Comparison of ENCODE assay signal across 8 cellular contexts in genomic region chr6:2764610-2765165, GRCh38. TPM values are rescaled to one million over a fixed set of nuclear protein-coding genes. Genes with fewer than 3 reads are reported as not detected.
DNase-seq lines count a peak whose midpoint lies in the region; ATAC-seq and TF ChIP-seq lines count a peak whose summit lies in the region.

No MANE protein-coding gene starts in this region.

- peak overlapping the region; percentile 93 to 96 for H3K4me3 Mint-ChIP-seq in activated T-cell treated with anti-CD3 and anti-CD28 coated beads, Interleukin-2, amount 50 U/mL, for 72 hours
- peak overlapping the region; percentile 85 for H3K4me3 Mint-ChIP-seq in nephron progenitor cell

- H3K36me3 Mint-ChIP-seq in activated T-cell treated with anti-CD3 and anti-CD28 coated beads, Interleukin-2, amount 50 U/mL, for 72 hours (ENCODE audit: insufficient read depth in 2 of 2), result peaks cover 0 to 4% of the 10 kb centered on the region in 2 donors
- peaks cover 7% of the 10 kb centered on the region for H3K36me3 Mint-ChIP-seq in nephron progenitor cell (ENCODE audit: low read depth)

- peaks cover 47% of the 10 kb centered on the region for H3K4me1 Mint-ChIP-seq in activated T-cell treated with anti-CD3 and anti-CD28 coated beads, Interleukin-2, amount 50 U/mL, for 72 hours (ENCODE audit: low read depth)
- peaks cover 40% of the 10 kb centered on the region for H3K4me1 Mint-ChIP-seq in nephron progenitor cell

- peak; percentile 99 for DNase-seq in D341Med (ENCODE audit: low spot score)
- peak; percentile 86 for DNase-seq in HPDE6-E6E7 (ENCODE audit: extremely low spot score)
- DNase-seq in OCI-M1 (lab: John Stamatoyannopoulos, UW), result peak; percentile 82
- peak; percentile 58 to 65 for DNase-seq in activated T-cell treated with anti-CD3 and anti-CD28 coated beads, Interleukin-2, amount 50 U/mL, for 72 hours
- peak; percentile 69 for DNase-seq in fibroblast of mammary gland (ENCODE audit: low read depth)
- DNase-seq in nephron progenitor cell, result no peak
- DNase-seq in superior temporal gyrus (ENCODE audit: extremely low spot score), result peak; percentile 83

- peak overlapping the region; percentile 96 for H3K27ac Mint-ChIP-seq in activated T-cell treated with anti-CD3 and anti-CD28 coated beads, Interleukin-2, amount 50 U/mL, for 72 hours
- peak overlapping the region; percentile 99 for H3K27ac Mint-ChIP-seq in nephron progenitor cell

- TF ChIP-seq CTCF in fibroblast of mammary gland (conservative IDR thresholded peaks at IDR 0.05; ENCODE audit: control insufficient read depth, insufficient read depth, low read depth, low read length) (no peak), nephron progenitor cell (IDR thresholded peaks at IDR 0.05) (no peak)

- H3K4me3 ChIP-seq in fibroblast of mammary gland (ENCODE audit: control insufficient read depth, low read depth, low read length), result peak overlapping the region; percentile 44

- H3K9me3 Mint-ChIP-seq in activated T-cell treated with anti-CD3 and anti-CD28 coated beads, Interleukin-2, amount 50 U/mL, for 72 hours, result no peaks in the 10 kb centered on the region
- H3K9me3 Mint-ChIP-seq in nephron progenitor cell, result peaks cover 9% of the 10 kb centered on the region

- ATAC-seq in GM19468 (IDR thresholded peaks at IDR 0.05; ENCODE audit: extremely low read depth, unreplicated experiment), result peak; percentile 19
- peak; percentile 73 to 74 for ATAC-seq in activated T-cell treated with anti-CD3 and anti-CD28 coated beads, Interleukin-2, amount 50 U/mL, for 72 hours (replicated peaks in 1 of 2)

- H3K27me3 Mint-ChIP-seq in activated T-cell treated with anti-CD3 and anti-CD28 coated beads, Interleukin-2, amount 50 U/mL, for 72 hours (ENCODE audit: low read depth), result no peaks in the 10 kb centered on the region
- no peaks in the 10 kb centered on the region for H3K27me3 Mint-ChIP-seq in nephron progenitor cell (ENCODE audit: low read depth, poor library complexity)

RNA-seq across cellular contexts. Expression of gene WRNIP1, which starts 0.5 kb away (rescaled TPM):
- 10 to 100 TPM; 40.9 to 47.1 TPM for total RNA-seq in activated T-cell treated with anti-CD3 and anti-CD28 coated beads, Interleukin-2, amount 50 U/mL, for 72 hours

RNA-seq across cellular contexts. Expression of gene MYLK4, which starts 14.0 kb away (rescaled TPM):
- under 1 TPM; 0.37 to 0.72 TPM for total RNA-seq in activated T-cell treated with anti-CD3 and anti-CD28 coated beads, Interleukin-2, amount 50 U/mL, for 72 hours
